In the genomic region with DNA sequence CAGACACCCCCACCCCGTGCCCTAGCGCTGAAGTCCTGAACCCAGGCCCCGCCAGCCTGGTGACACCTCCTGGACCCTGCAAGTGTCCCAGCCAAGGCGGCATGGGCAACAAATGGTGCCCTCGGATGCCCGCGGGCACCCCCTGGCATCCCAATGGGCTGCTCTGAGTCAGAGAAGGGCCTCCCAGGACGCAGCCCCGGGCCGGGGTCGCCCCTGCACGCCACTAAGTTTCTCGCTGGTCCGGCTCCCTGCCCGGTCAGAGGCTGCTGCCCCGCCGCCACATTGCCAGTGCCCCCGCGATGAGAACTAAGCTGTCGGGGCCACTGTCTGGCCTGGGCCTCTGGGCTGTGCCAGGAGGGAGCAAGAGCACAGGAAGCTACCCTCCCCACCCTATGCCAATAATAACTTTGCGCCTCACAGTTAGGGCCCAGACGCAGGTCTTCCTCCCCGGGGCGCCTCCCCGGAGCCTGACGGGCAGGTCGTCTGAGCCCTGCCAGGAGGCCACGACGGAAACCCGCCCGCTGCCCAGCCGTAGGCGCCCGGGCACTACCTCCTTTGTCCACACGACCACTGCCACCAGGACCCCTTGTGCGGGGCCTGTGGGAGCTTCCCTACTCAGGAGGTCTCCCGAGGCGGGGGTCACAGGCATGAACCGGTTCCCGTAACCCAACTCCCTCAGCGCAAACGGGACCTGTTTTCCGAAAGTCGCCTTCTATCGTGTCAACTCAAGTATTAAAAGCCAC, we compare ENCODE assay signal across 7 cellular contexts. TPM values are rescaled to one million over a fixed set of nuclear protein-coding genes. Genes with fewer than 3 reads are reported as not detected.
A peak's percentile ranks its signal among the peaks of the same experiment; 100 is the strongest.
DNase-seq lines count a peak whose midpoint lies in the region; ATAC-seq and TF ChIP-seq lines count a peak whose summit lies in the region.

No MANE protein-coding gene starts in this region.

- H3K4me1 Mint-ChIP-seq in GM23338: peaks cover 16% of the 10 kb centered on the region; the same call in 2 of the 3 replicates
- peaks cover 17 to 33% (median 29%) of the 10 kb centered on the region in 3 donors for H3K4me1 Mint-ChIP-seq in naive B cell

- H3K4me2 ChIP-seq in GM23338: peak overlapping the region; percentile 88

- peaks cover 9% of the 10 kb centered on the region for H3K4me1 ChIP-seq in GM23338 (ENCODE audit: insufficient read depth)
- peaks cover 33% of the 10 kb centered on the region for H3K4me1 ChIP-seq in SJSA1 (replicated peaks)

- H4K20me1 ChIP-seq in GM23338 (replicated peaks; ENCODE audit: insufficient read depth): no peaks in the 10 kb centered on the region; the same call in 1 of the 2 replicates

- TF ChIP-seq CTCF in GM23338 (conservative IDR thresholded peaks at IDR 0.05; ENCODE audit: low read depth in 2 of 2): no peak

- H3K36me3 Mint-ChIP-seq in GM23338 (ENCODE audit: low read depth) (no peaks in the 10 kb centered on the region), naive B cell (no peaks in the 10 kb centered on the region)

- H3K79me2 ChIP-seq in GM23338 (replicated peaks; ENCODE audit: insufficient read depth): no peaks in the 10 kb centered on the region

- 0 out of 2 replicates have a peak, but pooled peaks cover 3% of the 10 kb centered on the region for H3F3A ChIP-seq in GM23338 (replicated peaks; ENCODE audit: low read depth)

- H3K4me3 ChIP-seq in GM23338: peak overlapping the region; percentile 72
- peak overlapping the region; percentile 64 for H3K4me3 ChIP-seq in SJSA1

- peak overlapping the region; percentile 76 for H3K4me3 Mint-ChIP-seq in GM23338
- peak overlapping the region; percentile 84 to 96 (median 88) for H3K4me3 Mint-ChIP-seq in naive B cell

- H3K27me3 ChIP-seq in GM23338 (ENCODE audit: insufficient read depth): peaks cover 62% of the 10 kb centered on the region
- H3K27me3 ChIP-seq in SJSA1 (replicated peaks): peaks cover 5% of the 10 kb centered on the region; the same call in 1 of the 2 replicates

- H3K27ac ChIP-seq in GM23338 (ENCODE audit: low read depth) (no peak overlapping the region), SJSA1 (no peak overlapping the region)

- no peaks in the 10 kb centered on the region for H3K9me3 ChIP-seq in SJSA1 (replicated peaks)

- H2AFZ ChIP-seq in GM23338: no peak overlapping the region

- ATAC-seq in GM23338 (peak; percentile 1), naive B cell (ENCODE audit: low read depth in 2 of 2) (no peak), GM19452 (IDR thresholded peaks at IDR 0.05; ENCODE audit: unreplicated experiment) (no peak), HG03135 (IDR thresholded peaks at IDR 0.05; ENCODE audit: unreplicated experiment) (no peak), GM21825 (IDR thresholded peaks at IDR 0.05; ENCODE audit: unreplicated experiment) (no peak)

- H3K36me3 ChIP-seq in GM23338 (ENCODE audit: insufficient read depth) (no peaks in the 10 kb centered on the region), SJSA1 (no peaks in the 10 kb centered on the region)

- no peaks in the 10 kb centered on the region for H3K9me2 ChIP-seq in GM23338 (ENCODE audit: insufficient read depth)

- H3K27me3 Mint-ChIP-seq in GM23338 (ENCODE audit: insufficient read depth, low read depth, poor library complexity) (peaks cover 49% of the 10 kb centered on the region), naive B cell (peaks cover 0 to 23% (median 4%) of the 10 kb centered on the region in 3 donors)

- peak overlapping the region; percentile 30; the same call in 1 of the 2 replicates for H3K27ac Mint-ChIP-seq in GM23338
- H3K27ac Mint-ChIP-seq in naive B cell: peak overlapping the region in 5 of 6 donors; percentile 59 to 94 (median 83)

- peaks cover 3% of the 10 kb centered on the region; the same call in 1 of the 3 replicates for H3K9me3 Mint-ChIP-seq in GM23338
- no peaks in the 10 kb centered on the region for H3K9me3 Mint-ChIP-seq in naive B cell

- DNase-seq in GM23338 (ENCODE audit: low spot score): peak; percentile 47
- DNase-seq in SJSA1 (ENCODE audit: low read depth in 1 of 2, low spot score in 2 of 2): no peak
- DNase-seq in dermis blood vessel endothelial cell: peak; percentile 39
- DNase-seq in naive B cell: peak; percentile 39

TF ChIP-seq in GM23338, 12 proteins besides CTCF, POLR2A, EP300 and RAD21 (continues in another document):
- TF ChIP-seq ZNF331 (CRISPR knock-in tag; IDR thresholded peaks at IDR 0.05; ENCODE audit: low read depth): no peak
- TF ChIP-seq REST (IDR thresholded peaks at IDR 0.05; ENCODE audit: unreplicated experiment): no peak

RNA-seq across cellular contexts. Expression of gene ZFPM1, which starts 1.4 kb away (rescaled TPM):
- total RNA-seq in GM23338 (2014; rRNA removed; shearing (Covaris generic)): 2.2 and 2.4 TPM in 2 replicates
- polyA plus RNA-seq in GM23338 (2016; fragmentation: Nextera tagmentation; extraction: Ambion mirVana) (0.53 and 0.61 TPM in 2 replicates), naive B cell (ENCODE audit: low read depth in 6 of 6) (under 1 TPM; 0.09 to 0.46 (median 0.28) TPM)
- total RNA-seq in SJSA1 (2014; rRNA removed; shearing (Covaris generic)): 0.38 and 0.92 TPM in 2 replicates
- total RNA-seq in dermis blood vessel endothelial cell: 1.4 and 1.6 TPM in 2 replicates

Comparison
In these comparisons a context has a peak if more than half of its experiments do, and no peak if none do; other contexts are left out.
1. DNase-seq: peak in GM23338 (single experiment), dermis blood vessel endothelial cell (single experiment) and naive B cell (single experiment); none in SJSA1 (0 of 2).